12 cellular contexts compared by ENCODE assay signal in the genomic region with DNA sequence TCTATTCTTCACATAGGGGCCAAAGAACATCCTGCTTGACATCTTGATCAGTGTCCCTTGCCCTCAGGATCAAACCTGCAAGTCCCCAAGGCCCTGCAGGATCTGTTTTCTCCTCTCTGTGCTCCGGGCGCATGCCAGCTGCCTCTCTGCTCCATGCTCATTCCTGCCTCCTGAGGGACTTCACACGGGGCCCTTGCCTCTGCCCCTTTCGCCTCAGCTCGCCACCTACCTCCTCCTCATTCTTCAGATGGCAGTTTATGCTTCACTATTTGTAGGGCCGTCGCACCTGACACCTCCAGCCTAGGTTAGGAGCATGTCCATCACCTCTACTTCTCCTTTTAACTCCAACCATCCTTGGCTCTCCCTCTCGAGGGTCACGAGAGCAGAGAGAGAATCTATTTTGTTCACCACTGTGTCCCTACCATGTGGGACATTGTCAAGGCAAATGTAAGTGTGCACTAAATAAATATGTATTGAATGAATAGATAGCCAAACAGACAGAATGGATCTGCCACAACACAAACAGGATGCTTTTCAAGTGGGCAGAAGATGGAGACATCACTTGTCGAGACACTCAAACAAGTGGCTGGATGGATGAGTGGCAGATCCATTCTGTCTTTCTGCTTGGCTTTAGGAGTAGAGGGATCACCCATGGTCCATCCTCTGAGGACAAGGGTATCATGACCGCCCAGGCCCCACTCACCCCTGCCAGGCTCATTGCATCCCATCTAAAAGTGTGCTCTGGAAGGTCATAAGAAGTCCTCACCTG. TPM values are rescaled to one million over a fixed set of nuclear protein-coding genes. Genes with fewer than 3 reads are reported as not detected.
A peak's percentile ranks its signal among the peaks of the same experiment; 100 is the strongest.
DNase-seq lines count a peak whose midpoint lies in the region; ATAC-seq and TF ChIP-seq lines count a peak whose summit lies in the region.
"Had no signal": no experiment of that assay in that cellular context is flagged by ENCODE, and none has a peak within 500 bp of the region (broad histone marks: within the 10 kb centered on the region; RNA-seq: fewer than 3 reads in every experiment).

No MANE protein-coding gene starts in this region.

- H2BK5ac ChIP-seq in trophoblast cell (ENCODE audit: low read depth, low read length, poor library complexity): peak overlapping the region; percentile 7

- H3K4ac ChIP-seq in trophoblast cell (ENCODE audit: low read depth, low read length): peak overlapping the region; percentile 97

- no peak for DNase-seq in CD4-positive, alpha-beta memory T cell
- no peak for DNase-seq in T-cell
- no peak for DNase-seq in trophoblast cell
- DNase-seq in stimulated activated CD4-positive, alpha-beta T cell treated with anti-CD3 and anti-CD28 coated beads, Interleukin-1b, Interleukin-23, amount 100 ng/mL, for 48 hours: no peak
- no peak for DNase-seq in erythroblast (lab: John Stamatoyannopoulos, UW)
- DNase-seq in dedifferentiated amniotic fluid mesenchymal stem cell (ENCODE audit: extremely low spot score): no peak
- DNase-seq: DMS79; effector CD8-positive, alpha-beta T cell; KG1 had no signal

- TF ChIP-seq POLR2A in gastroesophageal sphincter (IDR thresholded peaks at IDR 0.05) (no peak), erythroblast (IDR thresholded peaks at IDR 0.05; ENCODE audit: low read length) (no peak)

- WGBS in gastroesophageal sphincter (ENCODE audit: low coverage in 1 of 2), 2 donors: 70 to 72% methylated on average over 10 of the region's 11 CpGs
- WGBS in trophoblast cell (ENCODE audit: extremely low coverage, insufficient coverage, insufficient read length): no CpG with 5 or more reads among the region's 11 CpGs

- TF ChIP-seq CTCF in gastroesophageal sphincter (IDR thresholded peaks at IDR 0.05): no peak

- peaks cover 44% of the 10 kb centered on the region for H3K79me1 ChIP-seq in trophoblast cell (ENCODE audit: low read length)

- peak overlapping the region; percentile 63 to 90 (median 85) for H3K27ac Mint-ChIP-seq in CD4-positive, alpha-beta memory T cell
- H3K27ac Mint-ChIP-seq in T-cell: peak overlapping the region; percentile 76 to 87

- POLR2A ChIA-PET in CD4-positive, alpha-beta memory T cell (lab: Charles Lee; ENCODE audit: partially characterized antibody): interaction anchor here (0.8 to 1.6 kb wide), 5 partner anchors 10 to 59 kb away, joined by 3 to 6 read pairs (median 4); a partner anchor contains a TSS
- POLR2A ChIA-PET in T-cell (lab: Charles Lee): no interaction called here

- no peak overlapping the region for H3K27ac ChIP-seq in CD4-positive, alpha-beta memory T cell (ENCODE audit: low read depth, low read length)
- H3K27ac ChIP-seq in gastroesophageal sphincter (peak overlapping the region; percentile 87 to 97 (median 94)), trophoblast cell (ENCODE audit: low read depth, low read length) (peak overlapping the region; percentile 24)

- peaks cover 62 to 84% (median 75%) of the 10 kb centered on the region in 4 donors for H3K4me1 Mint-ChIP-seq in CD4-positive, alpha-beta memory T cell
- H3K4me1 Mint-ChIP-seq in T-cell: peaks cover 70 to 84% (median 77%) of the 10 kb centered on the region in 3 donors

- H3K4me1 ChIP-seq in CD4-positive, alpha-beta memory T cell (ENCODE audit: insufficient read depth, low read length): peaks cover 82% of the 10 kb centered on the region
- H3K4me1 ChIP-seq in gastroesophageal sphincter (peaks cover 9 to 96% (median 29%) of the 10 kb centered on the region in 3 donors), trophoblast cell (ENCODE audit: control insufficient read depth in 1 of 2, insufficient read depth in 2 of 2, low read length in 2 of 2) (peaks cover 42 to 59% of the 10 kb centered on the region in 2 experiments)

- no peaks in the 10 kb centered on the region for H3K9me3 Mint-ChIP-seq in CD4-positive, alpha-beta memory T cell
- no peaks in the 10 kb centered on the region for H3K9me3 Mint-ChIP-seq in T-cell

- CTCF ChIA-PET in CD4-positive, alpha-beta memory T cell (lab: Charles Lee; ENCODE audit: partially characterized antibody): interaction anchor here (0.6 to 1.2 kb wide), 3 partner anchors 41 to 159 kb away, joined by 3 to 4 read pairs (median 3); no protein-coding TSS in a partner anchor
- CTCF ChIA-PET in T-cell (lab: Charles Lee): no interaction called here

- ATAC-seq in T-cell (replicated peaks in 1 of 4) (no peak), gastroesophageal sphincter (no peak), GM21786 (IDR thresholded peaks at IDR 0.05; ENCODE audit: unreplicated experiment) (no peak)

- H4K8ac ChIP-seq in trophoblast cell (ENCODE audit: low read depth, low read length): peak overlapping the region; percentile 18

- no peak overlapping the region for H3K4me3 ChIP-seq in CD4-positive, alpha-beta memory T cell (ENCODE audit: low read length in 2 of 2)
- H3K4me3 ChIP-seq in gastroesophageal sphincter: no peak overlapping the region
- H3K4me3 ChIP-seq in trophoblast cell (ENCODE audit: low read depth, low read length): no peak overlapping the region

- no peak overlapping the region for H2BK120ac ChIP-seq in trophoblast cell (ENCODE audit: insufficient read depth, low read length, poor library complexity)

- H3K14ac ChIP-seq in trophoblast cell (ENCODE audit: low read length): no peak overlapping the region

- peaks cover 32% of the 10 kb centered on the region for H3K79me2 ChIP-seq in trophoblast cell (ENCODE audit: control insufficient read depth, insufficient read depth, low read length, poor library complexity)

- no peak overlapping the region for H3K18ac ChIP-seq in trophoblast cell (ENCODE audit: low read length)

- no peak overlapping the region for H4K91ac ChIP-seq in trophoblast cell (ENCODE audit: low read depth, low read length)

- intact Hi-C loops in CD4-positive, alpha-beta memory T cell (cut with micrococcal nuclease): no loop called here

- H3K27me3 Mint-ChIP-seq in CD4-positive, alpha-beta memory T cell: no peaks in the 10 kb centered on the region
- H3K27me3 Mint-ChIP-seq in T-cell: no peaks in the 10 kb centered on the region

- H4K12ac ChIP-seq in trophoblast cell (ENCODE audit: low read depth, low read length): no peak overlapping the region

- peak overlapping the region in 7 of 8 donors; percentile 25 to 86 (median 70) for H3K4me3 Mint-ChIP-seq in CD4-positive, alpha-beta memory T cell
- peak overlapping the region in 1 of 3 donors; percentile 15 for H3K4me3 Mint-ChIP-seq in T-cell

- H3K36me3 ChIP-seq in CD4-positive, alpha-beta memory T cell (ENCODE audit: insufficient read depth, low read length): no peaks in the 10 kb centered on the region
- H3K36me3 ChIP-seq in gastroesophageal sphincter (no peaks in the 10 kb centered on the region), trophoblast cell (ENCODE audit: control insufficient read depth in 1 of 2, insufficient read depth in 2 of 2, low read length in 2 of 2) (peaks cover 21 to 27% of the 10 kb centered on the region in 2 experiments)

- no peak overlapping the region for H3K4me2 ChIP-seq in trophoblast cell (ENCODE audit: low read length)

- no peak overlapping the region for H3K9ac ChIP-seq in trophoblast cell (ENCODE audit: low read length)

- no peak for TF ChIP-seq EP300 in gastroesophageal sphincter (IDR thresholded peaks at IDR 0.05)

- no peaks in the 10 kb centered on the region for H3K9me3 ChIP-seq in CD4-positive, alpha-beta memory T cell (ENCODE audit: control insufficient read depth in 1 of 2, low read length in 2 of 2)
- H3K9me3 ChIP-seq in gastroesophageal sphincter (no peaks in the 10 kb centered on the region), trophoblast cell (ENCODE audit: insufficient read depth, low read depth, low read length) (peaks cover 2% of the 10 kb centered on the region)

- no peak overlapping the region for H3K23ac ChIP-seq in trophoblast cell (ENCODE audit: low read length)

- H2AFZ ChIP-seq in trophoblast cell (ENCODE audit: insufficient read depth, low read length, poor library complexity): no peak overlapping the region

- no peak overlapping the region for H2AK5ac ChIP-seq in trophoblast cell (ENCODE audit: low read length)

- no peaks in the 10 kb centered on the region for H3K27me3 ChIP-seq in CD4-positive, alpha-beta memory T cell (ENCODE audit: insufficient read depth, low read length)
- H3K27me3 ChIP-seq in gastroesophageal sphincter: no peaks in the 10 kb centered on the region
- no peaks in the 10 kb centered on the region for H3K27me3 ChIP-seq in trophoblast cell (ENCODE audit: insufficient read depth, low read length)

- H3K36me3 Mint-ChIP-seq in CD4-positive, alpha-beta memory T cell: peaks cover 0 to 18% of the 10 kb centered on the region in 2 donors
- peaks cover 11% of the 10 kb centered on the region for H3K36me3 Mint-ChIP-seq in T-cell

- peak overlapping the region; percentile 10 for H2BK12ac ChIP-seq in trophoblast cell (ENCODE audit: low read length)

RNA-seq across cellular contexts. Expression of a gene that starts 29.6 kb away (rescaled TPM):
- total RNA-seq in CD4-positive, alpha-beta memory T cell: 100 to 1,000 TPM; 151 to 155 TPM
- 10 to 100 TPM in 1 of 2 donors, 1 to 10 TPM in 1; 4.0 to 24.4 TPM for polyA plus RNA-seq in CD4-positive, alpha-beta memory T cell
- total RNA-seq in T-cell (100 to 1,000 TPM in 4 of 5 donors, 10 to 100 TPM in 1; 100.0 to 201 (median 175) TPM), gastroesophageal sphincter (100 to 1,000 TPM; 337 to 938 (median 507) TPM)
- 442 and 468 TPM in 2 replicates for polyA plus RNA-seq in trophoblast cell (2013)

RNA-seq across cellular contexts. Expression of a gene that starts 58.1 kb away (rescaled TPM):
- total RNA-seq in CD4-positive, alpha-beta memory T cell: 100 to 1,000 TPM; 320 to 340 TPM
- 100 to 1,000 TPM; 364 to 424 TPM for polyA plus RNA-seq in CD4-positive, alpha-beta memory T cell
- 100 to 1,000 TPM; 317 to 352 (median 319) TPM for total RNA-seq in T-cell
- total RNA-seq in gastroesophageal sphincter: 100 to 1,000 TPM; 392 to 489 (median 414) TPM
- 205 and 214 TPM in 2 replicates for polyA plus RNA-seq in trophoblast cell (2013)

RNA-seq across cellular contexts. Expression of a gene that starts 59.3 kb away (rescaled TPM):
- 100 to 1,000 TPM; 346 to 361 TPM for total RNA-seq in CD4-positive, alpha-beta memory T cell
- polyA plus RNA-seq in CD4-positive, alpha-beta memory T cell: 100 to 1,000 TPM; 142 to 177 TPM
- total RNA-seq in T-cell: 100 to 1,000 TPM; 243 to 417 (median 329) TPM
- total RNA-seq in gastroesophageal sphincter: 10 to 100 TPM in 1 of 4 donors, 1 to 10 TPM in 2, under 1 TPM in 1; 0.62 to 16.1 (median 3.1) TPM
- polyA plus RNA-seq in trophoblast cell (2013): 0.56 and 0.72 TPM in 2 replicates
- total RNA-seq: lung microvascular endothelial cell had no signal

Comparison
In these comparisons a context has a peak if more than half of its experiments do, and no peak if none do; other contexts are left out.
1. RNA of a gene that starts 59.3 kb away (total RNA-seq): 346 to 361 TPM in CD4-positive, alpha-beta memory T cell and 243 to 417 TPM in T-cell; 0.62 to 16.1 TPM in gastroesophageal sphincter; every median in the first group is over 10 times any median in the second.